ENCODE assay signal across 1 cellular context in the genomic region with DNA sequence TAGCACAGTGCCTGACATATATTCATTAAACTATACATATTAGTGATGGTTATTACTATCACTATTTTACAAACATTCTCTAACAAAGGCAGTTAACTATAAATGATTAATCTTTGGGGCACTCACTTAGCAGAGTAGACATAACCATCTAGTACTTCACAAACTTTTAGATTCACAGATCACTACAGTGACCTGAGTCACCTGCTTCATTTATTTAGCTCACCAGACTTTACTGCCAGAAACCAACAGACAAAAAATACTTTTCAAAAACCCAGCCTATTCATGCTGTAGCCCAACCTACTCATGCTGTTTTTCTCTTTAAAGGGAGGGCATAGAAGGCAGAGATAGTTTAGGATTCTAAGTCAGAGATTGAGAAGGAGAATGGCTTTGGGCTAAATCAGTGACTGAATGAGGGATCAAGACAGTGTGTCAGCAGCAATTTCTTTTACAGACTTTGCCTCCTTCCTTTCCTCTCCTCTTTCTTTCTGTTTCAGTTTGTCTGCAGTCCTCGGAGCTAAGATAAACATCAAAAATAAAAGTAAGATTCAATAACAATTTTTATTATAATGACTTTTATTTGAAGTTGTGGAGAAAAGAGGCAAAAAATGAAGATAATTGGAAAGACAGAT.
TF ChIP-seq lines count a peak whose summit lies in the region.

No MANE protein-coding gene starts in this region.

TF ChIP-seq in H1, 55 proteins besides CTCF, POLR2A, EP300 and RAD21 (continued from another document):
- TF ChIP-seq RNF2 (IDR thresholded peaks at IDR 0.05; ENCODE audit: borderline replicate concordance, low read depth, low read length, missing control alignments, poor library complexity, severe bottlenecking) = no peak
- TF ChIP-seq CREB1 (IDR thresholded peaks at IDR 0.05) = no peak
- TF ChIP-seq, protein P1, sequence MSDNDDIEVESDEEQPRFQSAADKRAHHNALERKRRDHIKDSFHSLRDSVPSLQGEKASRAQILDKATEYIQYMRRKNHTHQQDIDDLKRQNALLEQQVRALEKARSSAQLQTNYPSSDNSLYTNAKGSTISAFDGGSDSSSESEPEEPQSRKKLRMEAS (IDR thresholded peaks at IDR 0.05) = no peak
- TF ChIP-seq CEBPB (IDR thresholded peaks at IDR 0.05; ENCODE audit: low read depth, low read length) = no peak
- TF ChIP-seq POLR2AphosphoS5 (IDR thresholded peaks at IDR 0.05; ENCODE audit: low read depth, low read length) = no peak
- no peak for TF ChIP-seq SRF (IDR thresholded peaks at IDR 0.05; ENCODE audit: low read depth, low read length)
TF ChIP-seq in H1: peak in this region for 0.
